Comparison of ENCODE assay signal across 10 cellular contexts in genomic region chr4:65668201-65669007, GRCh38. TPM values are rescaled to one million over a fixed set of nuclear protein-coding genes. Genes with fewer than 3 reads are reported as not detected.
DNase-seq lines count a peak whose midpoint lies in the region; ATAC-seq and TF ChIP-seq lines count a peak whose summit lies in the region.
"Had no signal": no experiment of that assay in that cellular context is flagged by ENCODE, and none has a peak within 500 bp of the region (broad histone marks: within the 10 kb centered on the region; RNA-seq: fewer than 3 reads in every experiment).

No MANE protein-coding gene starts in this region.

- H3K36me3 Mint-ChIP-seq in osteocyte (ENCODE audit: unreplicated experiment) = peaks cover 12% of the 10 kb centered on the region

- peak overlapping the region; percentile 3 to 27 for H3K4me3 ChIP-seq in foreskin fibroblast (ENCODE audit: low read depth in 1 of 2, low read length in 2 of 2)

- peak overlapping the region; percentile 86 for H3K27ac ChIP-seq in RWPE1
- H3K27ac ChIP-seq: neutrophil had no signal

- H3K27me3 Mint-ChIP-seq in osteocyte (ENCODE audit: unreplicated experiment) = no peaks in the 10 kb centered on the region

- peaks cover 48% of the 10 kb centered on the region for H3K4me1 Mint-ChIP-seq in osteocyte (ENCODE audit: unreplicated experiment)

- ATAC-seq in stimulated activated naive CD8-positive, alpha-beta T cell treated with anti-CD3 and anti-CD28 coated beads, Interleukin-15, Interleukin-2, amounts not matched to agents 100 U/mL and 50 U/mL, for 24 hours = no peak
- ATAC-seq in GM19324 (IDR thresholded peaks at IDR 0.05; ENCODE audit: low FRiP score, unreplicated experiment) = no peak

- CTCF ChIA-PET in RWPE1 (lab: Yijun Ruan, JAX) = interaction anchor here (0.7 kb wide), 1 partner anchor 15 kb away, joined by 3 read pairs; no protein-coding TSS in a partner anchor

- H3K27ac Mint-ChIP-seq in osteocyte (ENCODE audit: unreplicated experiment) = peak overlapping the region; percentile 95

- peak overlapping the region; percentile 95 for H3K4me3 Mint-ChIP-seq in osteocyte (ENCODE audit: unreplicated experiment)

- DNase-seq in Ammon's horn (ENCODE audit: low spot score) = peak; percentile 67
- DNase-seq in RWPE1 (ENCODE audit: low spot score) = no peak
- DNase-seq in foreskin fibroblast = no peak
- DNase-seq in osteocyte (ENCODE audit: extremely low spot score, unreplicated experiment) = peak; percentile 86
- DNase-seq in activated CD4-positive, alpha-beta T cell treated with anti-CD3 and anti-CD28 coated beads for 48 hours = no peak
- no peak for DNase-seq in stimulated activated naive CD8-positive, alpha-beta T cell treated with anti-CD3 and anti-CD28 coated beads, Interleukin-15, Interleukin-2, amounts not matched to agents 100 U/mL and 50 U/mL, for 24 hours
- no peak for DNase-seq in HPDE6-E6E7 (ENCODE audit: extremely low spot score)

- no peaks in the 10 kb centered on the region for H3K9me3 Mint-ChIP-seq in osteocyte (ENCODE audit: unreplicated experiment)

- POLR2A ChIA-PET in RWPE1 (lab: Yijun Ruan, JAX; ENCODE audit: low non-redundant PET) = no interaction called here

- TF ChIP-seq CTCF in RWPE1 (conservative IDR thresholded peaks at IDR 0.05; ENCODE audit: low read depth) (no peak), foreskin fibroblast (IDR thresholded peaks at IDR 0.05; ENCODE audit: low read depth, low read length) (no peak), osteocyte (IDR thresholded peaks at IDR 0.05) (no peak)

RNA-seq across cellular contexts. Expression of gene EPHA5, which starts 1.9 kb away (rescaled TPM):
- 137 and 149 TPM in 2 replicates for total RNA-seq in osteocyte
- total RNA-seq: HT-29 had no signal

Comparison
In these comparisons a context has a peak if more than half of its experiments do, and no peak if none do; other contexts are left out.
1. DNase-seq: peak in Ammon's horn (single experiment) and osteocyte (single experiment); none in RWPE1 (single experiment), foreskin fibroblast (0 of 2), activated CD4-positive, alpha-beta T cell treated with anti-CD3 and anti-CD28 coated beads for 48 hours (single experiment), stimulated activated naive CD8-positive, alpha-beta T cell treated with anti-CD3 and anti-CD28 coated beads, Interleukin-15, Interleukin-2, amounts not matched to agents 100 U/mL and 50 U/mL, for 24 hours (single experiment) and HPDE6-E6E7 (single experiment).